ENCODE assay signal across 8 cellular contexts in the genomic region with DNA sequence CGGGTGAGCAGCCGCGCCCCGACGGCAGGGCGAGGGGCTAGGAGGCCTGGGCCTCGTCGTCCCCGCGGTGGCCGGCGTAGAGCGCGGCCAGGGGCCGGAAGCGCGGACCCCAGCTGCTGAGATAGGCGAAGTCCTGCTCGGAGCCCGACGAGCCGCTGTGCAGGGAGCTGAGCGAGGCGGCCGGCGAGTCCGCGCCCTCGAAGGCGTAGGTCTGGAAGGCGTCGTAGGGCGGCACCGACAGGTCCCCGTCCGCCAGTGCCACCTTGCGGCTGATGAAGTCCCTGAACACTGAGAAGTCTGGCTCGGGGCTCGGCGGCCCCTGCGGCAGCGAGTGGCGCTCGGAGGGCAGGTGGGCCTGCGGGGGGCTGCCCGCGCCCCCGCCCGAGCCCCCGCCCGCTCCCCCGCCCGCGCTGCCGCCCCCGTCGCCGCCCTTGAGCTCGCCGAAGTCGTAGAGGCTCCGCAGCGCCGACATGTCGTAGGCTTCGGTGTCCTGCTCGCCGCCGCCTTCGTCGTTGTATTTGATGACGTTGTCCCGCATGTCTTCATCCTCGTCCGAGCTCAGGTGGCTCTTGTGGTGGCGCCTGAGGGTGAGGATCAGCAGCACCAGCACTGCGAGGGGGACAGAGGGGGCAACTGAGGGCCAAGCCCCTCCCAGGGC. TPM values are rescaled to one million over a fixed set of nuclear protein-coding genes. Genes with fewer than 3 reads are reported as not detected.
DNase-seq lines count a peak whose midpoint lies in the region; ATAC-seq and TF ChIP-seq lines count a peak whose summit lies in the region.

No MANE protein-coding gene starts in this region.

- intact Hi-C loops in CD14-positive monocyte (cut with micrococcal nuclease) (loop anchor here (10.0 kb wide), 2 partner anchors 150 to 160 kb away; a partner anchor contains a TSS), left lung (cut with DNase I) (no loop called here)

- H3K4me3 ChIP-seq in left lung: no peak overlapping the region

- ATAC-seq in left lung (peak; percentile 94), GM19397 (IDR thresholded peaks at IDR 0.05; ENCODE audit: unreplicated experiment) (no peak)

- no peak overlapping the region for H3K27ac ChIP-seq in left lung

- H3K36me3 Mint-ChIP-seq in CD14-positive monocyte: no peaks in the 10 kb centered on the region

- peaks cover 0 to 16% (median 2%) of the 10 kb centered on the region in 7 donors for H3K9me3 Mint-ChIP-seq in CD14-positive monocyte

- peak overlapping the region; percentile 50 to 74 for H3K4me3 Mint-ChIP-seq in CD14-positive monocyte

- H3K9me3 ChIP-seq in left lung: no peaks in the 10 kb centered on the region

- H3K4me1 Mint-ChIP-seq in CD14-positive monocyte: peaks cover 7% of the 10 kb centered on the region

- peak; percentile 85 for TF ChIP-seq CTCF in CD14-positive monocyte (IDR thresholded peaks at IDR 0.05)
- peak; percentile 34 to 63 for TF ChIP-seq CTCF in left lung (IDR thresholded peaks at IDR 0.05)

- no peaks in the 10 kb centered on the region for H3K36me3 ChIP-seq in left lung

- peaks cover 32 to 94% of the 10 kb centered on the region in 2 donors for H3K27me3 ChIP-seq in left lung

- peaks cover 44 to 73% (median 68%) of the 10 kb centered on the region in 3 donors for H3K27me3 Mint-ChIP-seq in CD14-positive monocyte (ENCODE audit: low read depth in 3 of 3)

- DNase-seq in CD14-positive monocyte (ENCODE audit: low spot score) (peak; percentile 64), M059J (ENCODE audit: low read depth) (peak; percentile 24), cerebellar cortex (ENCODE audit: low spot score) (peak; percentile 52), left lung (peak; percentile 65 to 92), NCI-H82 (lab: John Stamatoyannopoulos, UW) (no peak)
- peak; percentile 58 for DNase-seq in activated CD4-positive, alpha-beta T cell treated with anti-CD3 and anti-CD28 coated beads for 1 hour
- peak; percentile 39 to 54 (median 50) for DNase-seq in stimulated activated CD4-positive, alpha-beta T cell treated with anti-CD3 and anti-CD28 coated beads, TNF-alpha, amount 100 ng/mL, for 4 hours (ENCODE audit: low read depth in 3 of 3)

- H3K27ac Mint-ChIP-seq in CD14-positive monocyte: no peak overlapping the region

- peaks cover 0 to 9% of the 10 kb centered on the region in 2 donors for H3K4me1 ChIP-seq in left lung

RNA-seq across cellular contexts. Expression of a gene that starts 56.5 kb away (rescaled TPM):
- 10 to 100 TPM; 14.4 to 26.1 TPM for polyA plus RNA-seq in CD14-positive monocyte
- total RNA-seq in M059J (2014; rRNA removed; shearing (Covaris generic)): not detected in 2 replicates
- total RNA-seq in left lung: 10 to 100 TPM; 22.3 to 27.6 TPM

Comparison
In these comparisons a context has a peak if more than half of its experiments do, and no peak if none do; other contexts are left out.
1. RNA of a gene that starts 56.5 kb away (total RNA-seq): 22.3 to 27.6 TPM in left lung; not detected in M059J; every median in the first group is over 10 times any median in the second.
2. intact Hi-C loops: an anchor here in CD14-positive monocyte (10.0 kb wide); none called in left lung.